ENCODE assay signal across 30 cellular contexts in the genomic region with DNA sequence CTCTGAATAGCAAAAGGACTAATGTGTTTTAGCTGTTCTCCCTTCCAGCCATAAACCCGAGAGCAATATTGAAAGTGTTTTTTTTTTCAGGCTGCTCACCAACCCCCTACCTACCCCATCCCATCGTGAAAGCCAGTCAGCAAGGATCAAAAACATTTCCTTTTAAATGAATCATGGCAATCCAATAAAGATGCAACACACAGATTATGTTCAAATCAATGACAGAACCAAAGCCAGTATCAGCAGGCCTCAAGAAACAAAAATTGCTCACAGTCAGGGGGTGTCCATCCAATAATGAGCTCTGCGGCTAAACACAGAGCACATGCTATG.
"Had no signal": no experiment of that assay in that cellular context is flagged by ENCODE, and none has a peak within 500 bp of the region (broad histone marks: within the 10 kb centered on the region; RNA-seq: fewer than 3 reads in every experiment).

No MANE protein-coding gene starts in this region.

- DNase-seq: colonic mucosa; effector CD8-positive, alpha-beta T cell; endodermal cell; foreskin fibroblast; gastrocnemius medialis; heart left ventricle; hippocampal formation; left cardiac atrium; left lung; mesenchymal stem cell; midbrain; naive thymus-derived CD8-positive, alpha-beta T cell; stimulated activated CD4-positive, alpha-beta T cell treated with anti-CD3 and anti-CD28 coated beads, Interleukin-12 subunit alpha, Interleukin-12 subunit beta, amount 100 ng/mL, for 4 hours; stimulated activated CD4-positive, alpha-beta T cell treated with anti-CD3 and anti-CD28 coated beads, Interleukin-1b, Interleukin-23, amount 100 ng/mL, for 48 hours; stimulated activated CD4-positive, alpha-beta T cell treated with anti-CD3 and anti-CD28 coated beads, Interleukin-4, amount 100 ng/mL, for 1 hour; stimulated activated CD8-positive, alpha-beta memory T cell treated with anti-CD3 and anti-CD28 coated beads, Interleukin-4, amount 100 ng/mL, for 48 hours; stimulated activated naive CD4-positive, alpha-beta T cell treated with Interleukin-2 at 50 U/mL for 16 hours; stomach; thyroid gland; trophoblast cell had no signal

- H3K4me3 Mint-ChIP-seq: dendritic cell treated with granulocyte-macrophage colony-stimulating factor and Interleukin-4, amounts not matched to agents 40 ng/mL and 50 ng/mL, for 4 days; endodermal cell; naive thymus-derived CD8-positive, alpha-beta T cell had no signal

- H3K9ac ChIP-seq: parathyroid adenoma had no signal

- H2AFZ ChIP-seq: parathyroid adenoma had no signal

- H3K36me3 ChIP-seq: colonic mucosa, gastrocnemius medialis, heart left ventricle, left lung, neutrophil, right atrium auricular region, stomach, thyroid gland, vagina had no signal

- H3K9me3 Mint-ChIP-seq: endodermal cell had no signal

- H3K27ac ChIP-seq: colonic mucosa, epithelial cell of prostate, gastrocnemius medialis, heart left ventricle, left lung, neutrophil, parathyroid adenoma, right atrium auricular region, stomach, thyroid gland, vagina had no signal

- H3K4me3 ChIP-seq: colonic mucosa, gastrocnemius medialis, heart left ventricle, left lung, right atrium auricular region, smooth muscle cell, stomach, thyroid gland, vagina had no signal

- H3K4me2 ChIP-seq: smooth muscle cell had no signal

- H3K79me2 ChIP-seq: parathyroid adenoma had no signal

- H3K27me3 ChIP-seq: colonic mucosa, gastrocnemius medialis, left lung, neutrophil, right atrium auricular region, stomach, thyroid gland, vagina had no signal

- H3K27me3 Mint-ChIP-seq: dendritic cell treated with granulocyte-macrophage colony-stimulating factor and Interleukin-4, amounts not matched to agents 40 ng/mL and 50 ng/mL, for 4 days; progenitor cell of endocrine pancreas had no signal

- H3K4me1 Mint-ChIP-seq: endodermal cell; naive thymus-derived CD8-positive, alpha-beta T cell had no signal

- H3K36me3 Mint-ChIP-seq: naive thymus-derived CD8-positive, alpha-beta T cell had no signal

- ATAC-seq: esophagus mucosa; gastrocnemius medialis; heart left ventricle; left cardiac atrium; left lung; naive thymus-derived CD8-positive, alpha-beta T cell; sciatic nerve had no signal

- H3K27ac Mint-ChIP-seq: dendritic cell treated with granulocyte-macrophage colony-stimulating factor and Interleukin-4, amounts not matched to agents 40 ng/mL and 50 ng/mL, for 4 days; endodermal cell; naive thymus-derived CD8-positive, alpha-beta T cell; progenitor cell of endocrine pancreas had no signal

- H3K9me3 ChIP-seq: colonic mucosa, gastrocnemius medialis, heart left ventricle, left lung, neutrophil, right atrium auricular region, stomach, thyroid gland, vagina had no signal

- H3K4me1 ChIP-seq: colonic mucosa, gastrocnemius medialis, heart left ventricle, left lung, parathyroid adenoma, right atrium auricular region, thyroid gland, vagina had no signal
